8 cellular contexts compared by ENCODE assay signal in genomic region chr20:51594999-51595532, GRCh38. TPM values are rescaled to one million over a fixed set of nuclear protein-coding genes. Genes with fewer than 3 reads are reported as not detected.
DNase-seq lines count a peak whose midpoint lies in the region; ATAC-seq, FAIRE-seq and TF ChIP-seq lines count a peak whose summit lies in the region.

No MANE protein-coding gene starts in this region.

- WGBS in K562 (ENCODE audit: insufficient coverage, low coverage, missing lambda C conversion rate), result 7% methylated on average over 14 of the region's 14 CpGs

- intact Hi-C loops in K562 (cut with micrococcal nuclease), result loop anchor here (1.0 to 2.0 kb wide), 2 partner anchors 54 to 221 kb away; no protein-coding TSS in a partner anchor

- peak overlapping the region; percentile 99 for H2AFZ ChIP-seq in K562 (ENCODE audit: low read depth, low read length)

- FAIRE-seq in A204.1 (lab: Jason Lieb, UNC) (peak; percentile 84), TTC549 (lab: Jason Lieb, UNC) (peak; percentile 5), K562 (lab: Jason Lieb, UNC) (peak; percentile 99)

- BruUV-seq in K562 (replicated peaks; lab: Mats Ljungman, UMichigan), result no TSS peak

- no peaks in the 10 kb centered on the region for H3K27me3 ChIP-seq in K562 (ENCODE audit: control insufficient read depth in 2 of 2, insufficient read depth in 2 of 2, low read length in 2 of 2)

- no peaks in the 10 kb centered on the region for H4K20me1 ChIP-seq in K562 (replicated peaks; ENCODE audit: control insufficient read depth, insufficient read depth, low read length)

- H3K9ac ChIP-seq in K562 (ENCODE audit: insufficient read depth in 1 of 2, low read depth in 2 of 2, low read length in 2 of 2), result peak overlapping the region in 1 of 2 experiments; percentile 29; a peak in 1 of 4 replicates

- H3K79me2 ChIP-seq in K562 (ENCODE audit: control insufficient read depth, insufficient read depth, low read length), result no peaks in the 10 kb centered on the region

- TF ChIP-seq POLR2A in K562 (conservative IDR thresholded peaks at IDR 0.05), result no peak

- no peaks in the 10 kb centered on the region for H3K36me3 ChIP-seq in K562 (ENCODE audit: control insufficient read depth, insufficient read depth, low read length)

- H3K4me1 ChIP-seq in K562 (replicated peaks in 1 of 2; ENCODE audit: control insufficient read depth in 2 of 2, insufficient read depth in 2 of 2, low read length in 2 of 2), result peaks cover 5 to 23% of the 10 kb centered on the region in 2 experiments; a peak in 3 of 5 replicates

- peak; percentile 63 for TF ChIP-seq EP300 in K562 (IDR thresholded peaks at IDR 0.05; ENCODE audit: low read length)

- H3K9me3 ChIP-seq in K562 (replicated peaks; ENCODE audit: control insufficient read depth, insufficient read depth, low read depth, low read length), result no peaks in the 10 kb centered on the region; the same call in 1 of the 2 replicates

- H3K4me3 ChIP-seq in K562, result no peak overlapping the region

- in situ Hi-C loops in K562 (cut with MboI), result no loop called here

- POLR2A ChIA-PET in K562 (lab: Yijun Ruan, JAX), result interaction anchor here (0.5 to 0.8 kb wide), 4 partner anchors 9 to 314 kb away, joined by 3 to 4 read pairs (median 3); no protein-coding TSS in a partner anchor

- H3K27ac ChIP-seq in K562 (ENCODE audit: extremely low read depth, low read depth, low read length), result peak overlapping the region; percentile 52; the same call in 2 of the 3 replicates

- H3K9me1 ChIP-seq in K562 (ENCODE audit: control insufficient read depth, insufficient read depth, low read length), result no peaks in the 10 kb centered on the region

- CTCF ChIA-PET in K562 (lab: Yijun Ruan, JAX; ENCODE audit: low intra/inter-chr PET ratio), result interaction anchor here (0.6 to 3.3 kb wide), 8 partner anchors 22 to 801 kb away, joined by 3 to 25 read pairs (median 6); no protein-coding TSS in a partner anchor

- peak; percentile 87 to 92 (median 91) for TF ChIP-seq CTCF in K562 (IDR thresholded peaks at IDR 0.05 in 2 of 3, conservative IDR thresholded peaks at IDR 0.05 in 1 of 3; ENCODE audit: insufficient read depth in 2 of 3, low read depth in 1 of 3, low read length in 3 of 3)

- TF ChIP-seq RAD21 in K562 (CRISPR knock-in tag; conservative IDR thresholded peaks at IDR 0.05 in 1 of 2, IDR thresholded peaks at IDR 0.05 in 1 of 2), result peak; percentile 91 to 95

- DNase-seq in NCI-H2107 treated with DMSO at 0.1 percent for 48 hours (lab: John Stamatoyannopoulos, UW; ENCODE audit: unreplicated experiment) (peak; percentile 56), K562 (ENCODE audit: extremely low read depth in 1 of 4, low spot score in 3 of 4) (peak; percentile 81 to 94 (median 84)), iPS DF 4.7 (ENCODE audit: extremely low read depth, low spot score) (peak; percentile 53)
- peak; percentile 53 to 77 for DNase-seq in stimulated activated CD4-positive, alpha-beta T cell treated with anti-CD3 and anti-CD28 coated beads, Interleukin-12 subunit alpha, Interleukin-12 subunit beta, amount 100 ng/mL, for 24 hours (ENCODE audit: low read depth in 2 of 2)

- H3K4me2 ChIP-seq in K562 (ENCODE audit: insufficient read depth, low read length), result no peak overlapping the region

- ATAC-seq in GM18517 (IDR thresholded peaks at IDR 0.05; ENCODE audit: unreplicated experiment), result peak; percentile 90
- peak; percentile 84 for ATAC-seq in HG03064 (IDR thresholded peaks at IDR 0.05; ENCODE audit: low read depth, unreplicated experiment)
- ATAC-seq in K562, result peak; percentile 98

TF ChIP-seq in K562, 482 proteins besides CTCF, POLR2A, EP300 and RAD21 (continues in another document):
- no peak for TF ChIP-seq MXI1 (IDR thresholded peaks at IDR 0.05; ENCODE audit: low read depth, low read length)
- no peak for TF ChIP-seq ZNF57 (CRISPR knock-in tag; IDR thresholded peaks at IDR 0.05)
- TF ChIP-seq STAG1 (CRISPR knock-in tag; IDR thresholded peaks at IDR 0.05; ENCODE audit: borderline replicate concordance), result peak; percentile 36; the same call in 1 of the 2 replicates
- no peak for TF ChIP-seq FIP1L1 (IDR thresholded peaks at IDR 0.05; ENCODE audit: low read depth, low read length, poor library complexity, severe bottlenecking)
- no peak for TF ChIP-seq POLR3A (IDR thresholded peaks at IDR 0.05; ENCODE audit: borderline replicate concordance, extremely low read depth, insufficient read depth, insufficient read length)
- no peak for TF ChIP-seq ATF1 (CRISPR knock-in tag; IDR thresholded peaks at IDR 0.05)
- peak; percentile 36 for TF ChIP-seq ATF1 (tag; IDR thresholded peaks at IDR 0.05)
- no peak for TF ChIP-seq SMAD1 (IDR thresholded peaks at IDR 0.05; ENCODE audit: low read depth, low read length, partially characterized antibody)
- no peak for TF ChIP-seq SAFB (IDR thresholded peaks at IDR 0.05; ENCODE audit: borderline replicate concordance, low read depth, low read length)
- peak; percentile 61 for TF ChIP-seq SP1 (CRISPR knock-in tag; IDR thresholded peaks at IDR 0.05)
- no peak for TF ChIP-seq TCF15 (CRISPR knock-in tag; IDR thresholded peaks at IDR 0.05)
- no peak for TF ChIP-seq E4F1 (CRISPR knock-in tag; IDR thresholded peaks at IDR 0.05; ENCODE audit: borderline replicate concordance)
- peak; percentile 57 for TF ChIP-seq CREM (IDR thresholded peaks at IDR 0.05; ENCODE audit: low read depth)
- no peak for TF ChIP-seq CGGBP1 (CRISPR knock-in tag; IDR thresholded peaks at IDR 0.05)
- peak; percentile 46 for TF ChIP-seq ARID1B (IDR thresholded peaks at IDR 0.05)
- no peak for TF ChIP-seq MAFG (tag; conservative IDR thresholded peaks at IDR 0.05)
- TF ChIP-seq MXD1 (CRISPR knock-in tag; IDR thresholded peaks at IDR 0.05; ENCODE audit: borderline replicate concordance, poor library complexity, severe bottlenecking), result peak; percentile 15
- TF ChIP-seq ZBTB17 (CRISPR knock-in tag; IDR thresholded peaks at IDR 0.05), result no peak

RNA-seq across cellular contexts. Expression of gene NFATC2, which starts 52.5 kb away (rescaled TPM):
- total RNA-seq in K562 (2011; cell fraction: chromatin; rRNA removed; ENCODE audit: low replicate concordance), result 19.7 and 27.2 TPM in 2 replicates
- 7.7 and 10.9 TPM in 2 replicates for total RNA-seq in K562 (2011; cell fraction: nucleolus; rRNA removed)
- total RNA-seq in K562 (2011; cell fraction: nucleoplasm; rRNA removed), result 16.1 and 29.1 TPM in 2 replicates
- total RNA-seq in K562 (2014; rRNA removed) (2.5 and 3.7 TPM in 2 replicates), K562 (2014; rRNA removed; fragmentation: Illumina TruSeq; extraction: Trizol) (2.7 and 3.0 TPM in 2 replicates), K562 (2015; rRNA removed; fragmentation: Illumina TruSeq; extraction: Trizol) (2.6 and 3.3 TPM in 2 replicates), K562 (2021) (11.2 and 11.3 TPM in 2 replicates)
- polyA plus RNA-seq in K562 (2011; rRNA removed) (1.6 and 2.1 TPM in 2 replicates), K562 (2014; fragmentation: Illumina TruSeq; extraction: Trizol) (7.0 and 8.1 TPM in 2 replicates), K562 (2014; fragmentation: Nextera tagmentation; extraction: Ambion mirVana) (1 to 10 TPM; 1.9 to 4.1 TPM), K562 (2014; rRNA removed) (3.8 and 4.0 TPM in 2 replicates)
- polyA plus RNA-seq in K562 (2011; cell fraction: cytosol; rRNA removed), result 1.00 and 1.6 TPM in 2 replicates
- polyA plus RNA-seq in K562 (2011; cell fraction: nucleus; rRNA removed), result 5.3 and 5.7 TPM in 2 replicates
- 7.2 and 8.8 TPM in 2 replicates for polyA plus RNA-seq in K562 (2012)
- 2.7 and 4.2 TPM in 2 replicates for polyA minus RNA-seq in K562 (2011; rRNA and poly(A)+ RNA removed)
- polyA minus RNA-seq in K562 (2011; cell fraction: cytosol; rRNA and poly(A)+ RNA removed), result 4.4 and 4.8 TPM in 2 replicates
- 4.3 TPM in 2 replicates for polyA minus RNA-seq in K562 (2011; cell fraction: nucleus; rRNA and poly(A)+ RNA removed)
